In genomic region chr1:8494681-8495080, GRCh38 we compare ENCODE assay signal across 21 cellular contexts.
DNase-seq lines count a peak whose midpoint lies in the region; ATAC-seq, FAIRE-seq and TF ChIP-seq lines count a peak whose summit lies in the region.
"Had no signal": no experiment of that assay in that cellular context is flagged by ENCODE, and none has a peak within 500 bp of the region (broad histone marks: within the 10 kb centered on the region; RNA-seq: fewer than 3 reads in every experiment).

No MANE protein-coding gene starts in this region.

- peaks cover 72% of the 10 kb centered on the region for H3K4me1 Mint-ChIP-seq in activated B cell treated with CpG ODN at 0.5 μM for 24 hours
- peaks cover 7% of the 10 kb centered on the region for H3K4me1 Mint-ChIP-seq in progenitor cell of endocrine pancreas (ENCODE audit: low read depth)
- H3K4me1 Mint-ChIP-seq: GM23338 had no signal

- H3K27ac Mint-ChIP-seq in activated B cell treated with CpG ODN at 0.5 μM for 24 hours (peak overlapping the region; percentile 80), progenitor cell of endocrine pancreas (peak overlapping the region; percentile 78)
- H3K27ac Mint-ChIP-seq: activated CD4-positive, alpha-beta T cell treated with anti-CD3 and anti-CD28 coated beads for 36 hours; CD4-positive, CD25-positive, alpha-beta regulatory T cell; GM23338; mesothelial cell of epicardium had no signal

- DNase-seq in GM12891 (ENCODE audit: insufficient read length, low spot score) (no peak), activated B cell treated with CpG ODN at 0.5 μM for 24 hours (no peak), progenitor cell of endocrine pancreas (ENCODE audit: low spot score, unreplicated experiment) (no peak), transverse colon (no peak), NCI-H187 treated with DMSO at 0.1 percent for 48 hours (lab: John Stamatoyannopoulos, UW) (no peak)
- DNase-seq: activated CD4-positive, alpha-beta T cell treated with anti-CD3 and anti-CD28 coated beads for 36 hours; activated naive CD4-positive, alpha-beta T cell treated with Interleukin-2 at 50 U/mL for 16 hours; activated T-cell treated with anti-CD3 and anti-CD28 coated beads, Interleukin-2, amount 50 U/mL, for 4 hours; amygdala; CD4-positive, CD25-positive, alpha-beta regulatory T cell; heart left ventricle; natural killer cell; NCI-H1417; NCI-H2171; NCI-H526; SW 1271 had no signal

- no peaks in the 10 kb centered on the region for H3K9me3 Mint-ChIP-seq in activated B cell treated with CpG ODN at 0.5 μM for 24 hours
- no peaks in the 10 kb centered on the region for H3K9me3 Mint-ChIP-seq in progenitor cell of endocrine pancreas (ENCODE audit: low read depth)
- H3K9me3 Mint-ChIP-seq: activated T-cell treated with anti-CD3 and anti-CD28 coated beads, Interleukin-2, amount 50 U/mL, for 4 hours; CD4-positive, CD25-positive, alpha-beta regulatory T cell; mesothelial cell of epicardium; natural killer cell had no signal

- H3K4me3 ChIP-seq in HEK293 (ENCODE audit: low read depth, low read length): no peak overlapping the region
- H3K4me3 ChIP-seq in transverse colon: no peak overlapping the region
- H3K4me3 ChIP-seq: GM23338, heart left ventricle had no signal

- 99 to 100% methylated on average over 2 to 3 of the region's 3 CpGs for WGBS in transverse colon (ENCODE audit: low coverage in 1 of 2), 2 donors

- no peaks in the 10 kb centered on the region for H3K9me3 ChIP-seq in HEK293 (ENCODE audit: control insufficient read depth, insufficient read depth, low read depth, low read length)
- H3K9me3 ChIP-seq in transverse colon: no peaks in the 10 kb centered on the region
- H3K9me3 ChIP-seq: heart left ventricle had no signal

- H3K27ac ChIP-seq in HEK293 (ENCODE audit: extremely low read depth, low read depth, low read length) (no peak overlapping the region), transverse colon (no peak overlapping the region)

- no peak for TF ChIP-seq CTCF in HEK293 (tag by site-specific recombination; IDR thresholded peaks at IDR 0.05)
- no peak for TF ChIP-seq CTCF in activated B cell treated with CpG ODN at 0.5 μM for 24 hours (IDR thresholded peaks at IDR 0.05)
- no peak for TF ChIP-seq CTCF in progenitor cell of endocrine pancreas (IDR thresholded peaks at IDR 0.05; ENCODE audit: unreplicated experiment)
- no peak for TF ChIP-seq CTCF in transverse colon (IDR thresholded peaks at IDR 0.05)

- H3K36me3 Mint-ChIP-seq in activated B cell treated with CpG ODN at 0.5 μM for 24 hours (ENCODE audit: low read depth): peaks cover 54% of the 10 kb centered on the region
- peaks cover 48% of the 10 kb centered on the region for H3K36me3 Mint-ChIP-seq in progenitor cell of endocrine pancreas (ENCODE audit: insufficient read depth)

- in situ Hi-C loops in transverse colon (cut with MboI; ENCODE audit: low pct_ligation_motif_present in 1 of 4, low pct_unique_long_range_greater_than_20kb in 1 of 4, low sequenced_read_pairs in 3 of 4): no loop called here

- H3K36me3 ChIP-seq in HEK293 (ENCODE audit: control insufficient read depth in 2 of 2, insufficient read depth in 1 of 2, low read length in 2 of 2) (peaks cover 19 to 30% of the 10 kb centered on the region in 2 experiments), transverse colon (peaks cover 0 to 5% (median 0%) of the 10 kb centered on the region in 4 donors)

- TF ChIP-seq EP300 in transverse colon (IDR thresholded peaks at IDR 0.05; ENCODE audit: low read depth): no peak

- intact Hi-C loops in activated B cell treated with CpG ODN at 0.5 μM for 24 hours (cut with micrococcal nuclease) (no loop called here), transverse colon (cut with DNase I; ENCODE audit: low total_unique reads) (no loop called here)

- ATAC-seq in activated B cell treated with CpG ODN at 0.5 μM for 24 hours (ENCODE audit: low read depth) (no peak), GM21717 (IDR thresholded peaks at IDR 0.05; ENCODE audit: unreplicated experiment) (no peak)
- ATAC-seq: activated CD4-positive, alpha-beta T cell treated with anti-CD3 and anti-CD28 coated beads for 36 hours; activated T-cell treated with anti-CD3 and anti-CD28 coated beads, Interleukin-2, amount 50 U/mL, for 4 hours; GM23338; natural killer cell had no signal

- no peak overlapping the region for H3K4me3 Mint-ChIP-seq in activated B cell treated with CpG ODN at 0.5 μM for 24 hours
- H3K4me3 Mint-ChIP-seq in progenitor cell of endocrine pancreas (ENCODE audit: low read depth): no peak overlapping the region
- H3K4me3 Mint-ChIP-seq: activated CD4-positive, alpha-beta T cell treated with anti-CD3 and anti-CD28 coated beads for 36 hours; activated T-cell treated with anti-CD3 and anti-CD28 coated beads, Interleukin-2, amount 50 U/mL, for 4 hours; GM23338; mesothelial cell of epicardium; natural killer cell had no signal

- H3K27me3 Mint-ChIP-seq in activated B cell treated with CpG ODN at 0.5 μM for 24 hours (no peaks in the 10 kb centered on the region), progenitor cell of endocrine pancreas (no peaks in the 10 kb centered on the region)
- H3K27me3 Mint-ChIP-seq: activated CD4-positive, alpha-beta T cell treated with anti-CD3 and anti-CD28 coated beads for 36 hours; CD4-positive, CD25-positive, alpha-beta regulatory T cell had no signal

- H3K4me1 ChIP-seq in HEK293 (ENCODE audit: control insufficient read depth, insufficient read depth, low read length) (no peaks in the 10 kb centered on the region), transverse colon (peaks cover 0 to 21% (median 8%) of the 10 kb centered on the region in 4 donors)

- H3K27me3 ChIP-seq in transverse colon: no peaks in the 10 kb centered on the region
- H3K27me3 ChIP-seq: heart left ventricle had no signal

- FAIRE-seq in GM12891 (lab: Jason Lieb, UNC): peak; percentile 41
- FAIRE-seq: bronchial epithelial cell had no signal

- CTCF ChIA-PET in HEK293 (lab: Yijun Ruan, JAX): interaction anchor here (0.7 to 1.1 kb wide), 2 partner anchors 101 to 327 kb away, joined by 3 read pairs; no protein-coding TSS in a partner anchor
- CTCF ChIA-PET in activated B cell treated with CpG ODN at 0.5 μM for 24 hours (lab: Charles Lee): no interaction called here

- TF ChIP-seq POLR2A in GM12891 (IDR thresholded peaks at IDR 0.05; ENCODE audit: low read depth, low read length): no peak
- TF ChIP-seq POLR2A in transverse colon (IDR thresholded peaks at IDR 0.05): no peak

- POLR2A ChIA-PET in HEK293 (lab: Yijun Ruan, JAX) (no interaction called here), activated B cell treated with CpG ODN at 0.5 μM for 24 hours (lab: Charles Lee) (interaction anchor here (0.6 to 1.5 kb wide), 4 partner anchors 9 to 317 kb away, joined by 3 to 4 read pairs (median 3); no protein-coding TSS in a partner anchor)

TF ChIP-seq in GM12891, 5 proteins besides CTCF, POLR2A, EP300 and RAD21:
- TF ChIP-seq POU2F2 (IDR thresholded peaks at IDR 0.05; ENCODE audit: low read depth, low read length): no peak

TF ChIP-seq in HEK293, 187 proteins besides CTCF, POLR2A, EP300 and RAD21:
- TF ChIP-seq ZFHX2 (tag by site-specific recombination; conservative IDR thresholded peaks at IDR 0.05) (0 out of 2 replicates have a peak, but pooled peaks have one; percentile 1), ZSCAN18 (tag by site-specific recombination; IDR thresholded peaks at IDR 0.05) (no peak)
